ENCODE assay signal across 1 cellular context in the genomic region with DNA sequence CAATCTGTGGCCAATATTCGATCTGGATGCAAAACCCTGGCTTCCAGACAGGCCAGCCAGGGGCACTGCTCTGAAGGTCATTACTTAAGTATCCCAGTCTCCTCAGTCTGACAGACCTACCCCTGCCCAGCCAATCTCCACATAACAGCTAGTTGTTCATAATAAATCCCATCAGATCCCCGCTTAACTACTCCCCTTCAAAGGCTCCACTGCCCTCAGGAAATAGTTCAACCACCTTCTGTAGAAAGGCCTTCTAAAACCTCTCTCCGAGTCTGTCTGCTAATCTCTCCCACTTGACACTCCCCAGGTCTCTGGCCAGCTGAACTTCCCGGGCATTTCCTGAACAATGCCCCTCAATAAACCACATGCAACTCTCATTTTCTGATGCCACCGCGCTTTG.
TF ChIP-seq lines count a peak whose summit lies in the region.

No MANE protein-coding gene starts in this region.

TF ChIP-seq in GM12878, 131 proteins besides CTCF, POLR2A, EP300 and RAD21:
- no peak for TF ChIP-seq FOXM1 (IDR thresholded peaks at IDR 0.05; ENCODE audit: low read depth, low read length)
- no peak for TF ChIP-seq YY1 (IDR thresholded peaks at IDR 0.05; ENCODE audit: low read depth, low read length)
- TF ChIP-seq IKZF1 (conservative IDR thresholded peaks at IDR 0.05), result peak; percentile 50
- no peak for TF ChIP-seq CREB1 (IDR thresholded peaks at IDR 0.05; ENCODE audit: low read depth)
- peak; percentile 36; a peak in 3 of 4 replicates for TF ChIP-seq IKZF2 (IDR thresholded peaks at IDR 0.05)
- no peak for TF ChIP-seq RAD51 (IDR thresholded peaks at IDR 0.05)
- no peak for TF ChIP-seq CHD2 (IDR thresholded peaks at IDR 0.05; ENCODE audit: borderline replicate concordance, low read depth, low read length)
- TF ChIP-seq, protein P1, sequence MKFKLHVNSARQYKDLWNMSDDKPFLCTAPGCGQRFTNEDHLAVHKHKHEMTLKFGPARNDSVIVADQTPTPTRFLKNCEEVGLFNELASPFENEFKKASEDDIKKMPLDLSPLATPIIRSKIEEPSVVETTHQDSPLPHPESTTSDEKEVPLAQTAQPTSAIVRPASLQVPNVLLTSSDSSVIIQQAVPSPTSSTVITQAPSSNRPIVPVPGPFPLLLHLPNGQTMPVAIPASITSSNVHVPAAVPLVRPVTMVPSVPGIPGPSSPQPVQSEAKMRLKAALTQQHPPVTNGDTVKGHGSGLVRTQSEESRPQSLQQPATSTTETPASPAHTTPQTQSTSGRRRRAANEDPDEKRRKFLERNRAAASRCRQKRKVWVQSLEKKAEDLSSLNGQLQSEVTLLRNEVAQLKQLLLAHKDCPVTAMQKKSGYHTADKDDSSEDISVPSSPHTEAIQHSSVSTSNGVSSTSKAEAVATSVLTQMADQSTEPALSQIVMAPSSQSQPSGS (IDR thresholded peaks at IDR 0.05; ENCODE audit: low read length), result no peak
